13 cellular contexts compared by ENCODE assay signal in genomic region chr16:50717109-50717893, GRCh38. TPM values are rescaled to one million over a fixed set of nuclear protein-coding genes. Genes with fewer than 3 reads are reported as not detected.
"Had no signal": no experiment of that assay in that cellular context is flagged by ENCODE, and none has a peak within 500 bp of the region (broad histone marks: within the 10 kb centered on the region; RNA-seq: fewer than 3 reads in every experiment).

No MANE protein-coding gene starts in this region.

- H3K36me3 ChIP-seq: breast epithelium, stomach, thoracic aorta had no signal

- ATAC-seq: left colon had no signal

- H3K27me3 Mint-ChIP-seq: activated naive CD8-positive, alpha-beta T cell treated with anti-CD3 and anti-CD28 coated beads, Interleukin-2, amount 10 ng/mL, durations not matched to agents 7 days and 5 days; naive B cell had no signal

- H3K9me3 ChIP-seq: breast epithelium, esophagus squamous epithelium, stomach, thoracic aorta had no signal

- H3K4me1 ChIP-seq: breast epithelium had no signal

- DNase-seq: activated CD4-positive, alpha-beta T cell treated with anti-CD3 and anti-CD28 coated beads for 1 hour; activated effector memory CD4-positive, alpha-beta T cell treated with anti-CD3 and anti-CD28 coated beads, Interleukin-2, amount 50 U/mL, for 16 hours; activated naive CD8-positive, alpha-beta T cell treated with anti-CD3 and anti-CD28 coated beads, Interleukin-2, amount 10 ng/mL, durations not matched to agents 7 days and 5 days; activated T-cell treated with anti-CD3 and anti-CD28 coated beads for 4 hours; aorta; esophagus squamous epithelium; left colon; naive B cell; stimulated activated CD4-positive, alpha-beta T cell treated with anti-CD3 and anti-CD28 coated beads, Interleukin-12 subunit alpha, Interleukin-12 subunit beta, amount 100 ng/mL, for 4 hours; stomach had no signal

- H3K4me3 Mint-ChIP-seq: activated naive CD8-positive, alpha-beta T cell treated with anti-CD3 and anti-CD28 coated beads, Interleukin-2, amount 10 ng/mL, durations not matched to agents 7 days and 5 days; naive B cell had no signal

- H3K27me3 ChIP-seq: breast epithelium, esophagus squamous epithelium, stomach had no signal

- H3K4me3 ChIP-seq: esophagus squamous epithelium, stomach, thoracic aorta had no signal

RNA-seq across cellular contexts. Expression of gene NOD2, which starts 23.9 kb away (rescaled TPM):
- total RNA-seq: osteocyte had no signal

RNA-seq across cellular contexts. Expression of gene SNX20, which starts 36.2 kb away (rescaled TPM):
- total RNA-seq: osteocyte had no signal
